In the genomic region with DNA sequence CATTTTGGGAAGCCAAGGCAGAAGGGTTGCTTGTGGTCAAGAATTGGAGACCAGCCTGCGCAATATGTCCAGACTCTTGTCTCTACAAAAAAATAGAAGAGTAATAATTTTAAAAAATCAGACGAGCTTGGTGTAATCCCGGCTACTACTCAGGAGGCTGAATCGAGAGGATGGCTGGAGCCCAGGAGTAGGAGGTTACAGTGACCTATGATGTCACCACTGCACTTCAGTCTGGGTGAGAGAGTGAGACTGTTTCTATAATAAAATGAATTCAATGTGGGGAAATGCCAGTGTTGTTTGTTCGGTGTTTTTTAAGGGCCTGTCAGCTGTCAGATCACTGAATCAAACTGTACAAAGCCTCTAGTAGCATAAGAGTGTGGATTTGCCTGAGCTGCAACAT, we compare ENCODE assay signal across 8 cellular contexts. TPM values are rescaled to one million over a fixed set of nuclear protein-coding genes. Genes with fewer than 3 reads are reported as not detected.
A peak's percentile ranks its signal among the peaks of the same experiment; 100 is the strongest.
DNase-seq lines count a peak whose midpoint lies in the region; TF ChIP-seq lines count a peak whose summit lies in the region.

No MANE protein-coding gene starts in this region.

- no peaks in the 10 kb centered on the region for H3K27me3 ChIP-seq in BLaER1
- H3K27me3 ChIP-seq in muscle layer of duodenum (ENCODE audit: low read depth, low read length), result no peaks in the 10 kb centered on the region

- H3K9me3 ChIP-seq in BLaER1 (0 out of 2 replicates have a peak, but pooled peaks cover 8% of the 10 kb centered on the region), muscle layer of duodenum (ENCODE audit: control insufficient read depth in 1 of 2, low read length in 2 of 2) (no peaks in the 10 kb centered on the region)

- peaks cover 33% of the 10 kb centered on the region for H4K20me1 ChIP-seq in BLaER1

- peak overlapping the region; percentile 75; the same call in 1 of the 2 replicates for H3K4me2 ChIP-seq in BLaER1

- TF ChIP-seq CTCF in brain (conservative IDR thresholded peaks at IDR 0.05), result no peak

- H3K4me1 Mint-ChIP-seq in brain, result peaks cover 59% of the 10 kb centered on the region

- H3K9me3 Mint-ChIP-seq in brain, result peaks cover 3 to 11% (median 7%) of the 10 kb centered on the region in 5 experiments

- H3K4me3 ChIP-seq in BLaER1 (no peak overlapping the region), muscle layer of duodenum (ENCODE audit: low read depth in 1 of 2, low read length in 2 of 2) (peak overlapping the region; percentile 93 to 96)

- no peak overlapping the region for H3K9ac ChIP-seq in BLaER1

- no peaks in the 10 kb centered on the region; the same call in 1 of the 2 replicates for H3K36me3 ChIP-seq in BLaER1
- H3K36me3 ChIP-seq in muscle layer of duodenum (ENCODE audit: control insufficient read depth in 1 of 2, insufficient read depth in 2 of 2, low read length in 2 of 2), result peaks cover 0 to 5% of the 10 kb centered on the region in 2 donors

- H3K27ac ChIP-seq in BLaER1 (no peak overlapping the region), muscle layer of duodenum (ENCODE audit: low read length) (peak overlapping the region; percentile 88)

- H3K4me3 Mint-ChIP-seq in brain, result peak overlapping the region; percentile 93 to 97 (median 95)

- H3K4me1 ChIP-seq in BLaER1, result peaks cover 30% of the 10 kb centered on the region
- peaks cover 13 to 25% of the 10 kb centered on the region in 2 donors for H3K4me1 ChIP-seq in muscle layer of duodenum (ENCODE audit: control insufficient read depth in 1 of 2, insufficient read depth in 2 of 2, low read length in 2 of 2)

- H3K27ac Mint-ChIP-seq in brain, result peak overlapping the region; percentile 70 to 99 (median 96)

- H3K27me3 Mint-ChIP-seq in brain, result no peaks in the 10 kb centered on the region

- H3K36me3 Mint-ChIP-seq in brain, result peaks cover 13% of the 10 kb centered on the region

- DNase-seq in M059J (ENCODE audit: low read depth) (peak; percentile 55), Kasumi-1 (lab: John Stamatoyannopoulos, UW) (no peak), SKM-1 (lab: John Stamatoyannopoulos, UW; ENCODE audit: unreplicated experiment) (no peak), NCI-H1694 (lab: John Stamatoyannopoulos, UW) (no peak)
- DNase-seq in activated CD4-positive, alpha-beta T cell treated with anti-CD3 and anti-CD28 coated beads, Interleukin-2, amount 50 U/mL, for 4 hours, result no peak

RNA-seq across cellular contexts. Expression of a gene that starts 1.2 kb away (rescaled TPM):
- total RNA-seq in M059J (2014; rRNA removed; shearing (Covaris generic)), result 24.3 and 27.3 TPM in 2 replicates
- polyA plus RNA-seq in brain (ENCODE audit: insufficient read depth, low read depth, low replicate concordance), result 15.1 TPM

RNA-seq across cellular contexts. Expression of a gene that starts 36.3 kb away (rescaled TPM):
- total RNA-seq in M059J (2014; rRNA removed; shearing (Covaris generic)), result 21.3 and 23.3 TPM in 2 replicates
- 13.9 TPM for polyA plus RNA-seq in brain (ENCODE audit: insufficient read depth, low read depth, low replicate concordance)
